18 cellular contexts compared by ENCODE assay signal in genomic region chr5:89034588-89034987, GRCh38.
DNase-seq lines count a peak whose midpoint lies in the region; ATAC-seq and TF ChIP-seq lines count a peak whose summit lies in the region.
"Had no signal": no experiment of that assay in that cellular context is flagged by ENCODE, and none has a peak within 500 bp of the region (broad histone marks: within the 10 kb centered on the region; RNA-seq: fewer than 3 reads in every experiment).

No MANE protein-coding gene starts in this region.

- TF ChIP-seq CTCF in Panc1 (IDR thresholded peaks at IDR 0.05): no peak
- TF ChIP-seq CTCF in fibroblast of mammary gland (conservative IDR thresholded peaks at IDR 0.05; ENCODE audit: control insufficient read depth, insufficient read depth, low read depth, low read length): no peak
- TF ChIP-seq CTCF in SK-N-SH (IDR thresholded peaks at IDR 0.05): no peak

- BruUV-seq in Panc1 (replicated peaks; lab: Mats Ljungman, UMichigan): no TSS peak

- DNase-seq in Daoy (ENCODE audit: low read depth) (peak; percentile 33), HCEC 1CT (peak; percentile 46), Panc1 (ENCODE audit: low read depth, low spot score) (peak; percentile 53), fibroblast of mammary gland (ENCODE audit: low read depth) (peak; percentile 30), DMS114 treated with DMSO at 0.1 percent for 48 hours (lab: John Stamatoyannopoulos, UW; ENCODE audit: unreplicated experiment) (no peak), SK-N-SH (no peak), left ventricle myocardium superior (no peak), NCI-H146 (lab: John Stamatoyannopoulos, UW) (no peak)
- DNase-seq: activated effector memory CD4-positive, alpha-beta T cell treated with Interleukin-2 at 50 U/mL for 16 hours; central memory CD4-positive, alpha-beta T cell; MV-4-11; NCI-H526; transverse colon had no signal

- no peak overlapping the region for H3K27ac ChIP-seq in Panc1 (ENCODE audit: low read length)
- H3K27ac ChIP-seq in SK-N-SH (ENCODE audit: low read depth in 2 of 2, low read length in 1 of 2): no peak overlapping the region
- H3K27ac ChIP-seq: esophagus muscularis mucosa, HL-60, SK-N-MC, transverse colon had no signal

- POLR2A ChIA-PET in Panc1 (lab: Charles Lee) (no interaction called here), SK-N-SH (lab: Yijun Ruan, JAX) (no interaction called here)

- no peaks in the 10 kb centered on the region for H3K27me3 ChIP-seq in Panc1 (ENCODE audit: control insufficient read depth, insufficient read depth, low read length)
- H3K27me3 ChIP-seq in SK-N-SH (ENCODE audit: insufficient read depth): no peaks in the 10 kb centered on the region
- H3K27me3 ChIP-seq: esophagus muscularis mucosa, transverse colon had no signal

- CTCF ChIA-PET in Panc1 (lab: Charles Lee) (no interaction called here), SK-N-SH (lab: Yijun Ruan, JAX) (interaction anchor here (1.0 kb wide), 1 partner anchor 9 kb away, joined by 3 read pairs; no protein-coding TSS in a partner anchor)

- ATAC-seq in Panc1 (peak; percentile 76), left ventricle myocardium superior (no peak)
- ATAC-seq: HCT116; natural killer cell treated with Interleukin-12 subunit alpha and Interleukin-12 subunit beta and Interleukin-15 and Interleukin-18, amount 100 ng/mL, for 72 hours had no signal

- no peak for TF ChIP-seq RAD21 in SK-N-SH (IDR thresholded peaks at IDR 0.05; ENCODE audit: low read length)

- H3K4me2 ChIP-seq in SK-N-SH: no peak overlapping the region

- TF ChIP-seq EP300 in SK-N-SH (IDR thresholded peaks at IDR 0.05; ENCODE audit: borderline replicate concordance in 1 of 2, low read depth in 1 of 2, low read length in 1 of 2): no peak

- H3K79me2 ChIP-seq in SK-N-SH (ENCODE audit: insufficient read depth): no peaks in the 10 kb centered on the region

- H4K20me1 ChIP-seq in SK-N-SH (ENCODE audit: insufficient read depth): no peaks in the 10 kb centered on the region

- no peak overlapping the region for H2AFZ ChIP-seq in SK-N-SH (ENCODE audit: low read depth)

- WGBS in SK-N-SH (ENCODE audit: low lambda C conversion rate): 68% methylated on average over 2 of the region's 2 CpGs

- in situ Hi-C loops in Panc1 (cut with HindIII; ENCODE audit: low pct_unique_long_range_greater_than_20kb, low sequenced_read_pairs): no loop called here

- no peaks in the 10 kb centered on the region for H3K4me1 ChIP-seq in Panc1 (ENCODE audit: control insufficient read depth, insufficient read depth, low read length)
- H3K4me1 ChIP-seq in SK-N-SH (ENCODE audit: control insufficient read depth in 1 of 2, insufficient read depth in 2 of 2, low read depth in 1 of 2, low read length in 1 of 2): no peaks in the 10 kb centered on the region
- H3K4me1 ChIP-seq: esophagus muscularis mucosa, transverse colon had no signal

- H3K9me2 ChIP-seq in SK-N-SH: no peaks in the 10 kb centered on the region

- H3K9ac ChIP-seq in SK-N-SH: no peak overlapping the region

- H3K4me3 ChIP-seq in Panc1 (ENCODE audit: low read depth in 2 of 2, low read length in 2 of 2) (no peak overlapping the region), fibroblast of mammary gland (ENCODE audit: control insufficient read depth, low read depth, low read length) (no peak overlapping the region), SK-N-SH (ENCODE audit: low read depth in 2 of 2, low read length in 1 of 2) (no peak overlapping the region)
- H3K4me3 ChIP-seq: esophagus muscularis mucosa, SK-N-MC, transverse colon had no signal

- H3K36me3 ChIP-seq in Panc1 (ENCODE audit: control insufficient read depth, insufficient read depth, low read length): no peaks in the 10 kb centered on the region; the same call in 1 of the 2 replicates
- H3K36me3 ChIP-seq in SK-N-SH (replicated peaks in 1 of 2; ENCODE audit: control insufficient read depth in 1 of 2, insufficient read depth in 2 of 2, low read length in 1 of 2): no peaks in the 10 kb centered on the region
- H3K36me3 ChIP-seq: esophagus muscularis mucosa, transverse colon had no signal

- intact Hi-C loops in Panc1 (cut with micrococcal nuclease; ENCODE audit: unreplicated experiment): no loop called here
- intact Hi-C loops in left ventricle myocardium superior (cut with micrococcal nuclease): no loop called here

- H3F3A ChIP-seq in SK-N-SH (replicated peaks; ENCODE audit: insufficient read depth): no peaks in the 10 kb centered on the region

- H3K9me3 ChIP-seq in Panc1 (ENCODE audit: control insufficient read depth, insufficient read depth, low read depth, low read length): no peaks in the 10 kb centered on the region
- no peaks in the 10 kb centered on the region for H3K9me3 ChIP-seq in SK-N-SH
- H3K9me3 ChIP-seq: esophagus muscularis mucosa, transverse colon had no signal

TF ChIP-seq in SK-N-SH, 30 proteins besides CTCF, POLR2A, EP300 and RAD21:
- no peak for TF ChIP-seq RXRA (IDR thresholded peaks at IDR 0.05; ENCODE audit: borderline replicate concordance, low read depth)
- TF ChIP-seq MXI1 (IDR thresholded peaks at IDR 0.05; ENCODE audit: low read depth, low read length): no peak
- TF ChIP-seq USF2 (IDR thresholded peaks at IDR 0.05; ENCODE audit: borderline replicate concordance, low read depth, low read length): no peak
- TF ChIP-seq REST (IDR thresholded peaks at IDR 0.05; ENCODE audit: low read depth, low read length): no peak
- TF ChIP-seq SMC3 (IDR thresholded peaks at IDR 0.05; ENCODE audit: low read depth, low read length): no peak
- no peak for TF ChIP-seq TAF1 (IDR thresholded peaks at IDR 0.05; ENCODE audit: borderline replicate concordance, low read depth, low read length)
- no peak for TF ChIP-seq NFIC (IDR thresholded peaks at IDR 0.05; ENCODE audit: borderline replicate concordance)
- no peak for TF ChIP-seq NRF1 (IDR thresholded peaks at IDR 0.05; ENCODE audit: low read depth, low read length)
- TF ChIP-seq EZH2phosphoT487 (IDR thresholded peaks at IDR 0.05; ENCODE audit: borderline replicate concordance, low read depth): no peak
- no peak for TF ChIP-seq FOSL2 (IDR thresholded peaks at IDR 0.05; ENCODE audit: borderline replicate concordance, low read depth)
- no peak for TF ChIP-seq YY1 (IDR thresholded peaks at IDR 0.05; ENCODE audit: low read depth)

Comparison
In these comparisons a context has a peak if more than half of its experiments do, and no peak if none do; other contexts are left out.
1. DNase-seq: peak in Daoy (single experiment), HCEC 1CT (single experiment), Panc1 (single experiment) and fibroblast of mammary gland (single experiment); none in DMS114 treated with DMSO at 0.1 percent for 48 hours (single experiment), SK-N-SH (single experiment), left ventricle myocardium superior (single experiment) and NCI-H146 (single experiment).